ENCODE assay signal across 1 cellular context in genomic region chr14:64504897-64505771, GRCh38.
TF ChIP-seq lines count a peak whose summit lies in the region.

No MANE protein-coding gene starts in this region.

TF ChIP-seq in HepG2, 621 proteins besides CTCF, POLR2A, EP300 and RAD21 (continued from another document and continues in another):
- TF ChIP-seq ZNF513 (CRISPR knock-in tag; conservative IDR thresholded peaks at IDR 0.05) (no peak), ZNF280B (CRISPR knock-in tag; IDR thresholded peaks at IDR 0.05; ENCODE audit: borderline replicate concordance) (no peak), ZNF746 (CRISPR knock-in tag; IDR thresholded peaks at IDR 0.05) (no peak; the same call in 1 of the 2 replicates), MIER2 (CRISPR knock-in tag; IDR thresholded peaks at IDR 0.05) (no peak), ELF1 (CRISPR knock-in tag; IDR thresholded peaks at IDR 0.05) (no peak), ZIK1 (CRISPR knock-in tag; IDR thresholded peaks at IDR 0.05; ENCODE audit: borderline replicate concordance, low read depth) (no peak), ZNF317 (CRISPR knock-in tag; IDR thresholded peaks at IDR 0.05) (no peak), ZBTB42 (CRISPR knock-in tag; IDR thresholded peaks at IDR 0.05) (no peak), THAP7 (CRISPR knock-in tag; IDR thresholded peaks at IDR 0.05) (no peak), ZNF232 (CRISPR knock-in tag; IDR thresholded peaks at IDR 0.05; ENCODE audit: borderline replicate concordance) (0 out of 2 replicates have a peak, but pooled peaks have one; percentile 17), ETV5 (CRISPR knock-in tag; IDR thresholded peaks at IDR 0.05; ENCODE audit: borderline replicate concordance) (no peak), RBM22 (optimal IDR thresholded peaks at IDR 0.05; ENCODE audit: low read length) (no peak), ADNP (CRISPR knock-in tag; IDR thresholded peaks at IDR 0.05) (no peak), ZNF605 (CRISPR knock-in tag; IDR thresholded peaks at IDR 0.05) (no peak; the same call in 1 of the 2 replicates), ZNF282 (IDR thresholded peaks at IDR 0.05; ENCODE audit: partially characterized antibody) (no peak), ZC3H4 (CRISPR knock-in tag; IDR thresholded peaks at IDR 0.05; ENCODE audit: borderline replicate concordance) (no peak), TEAD3 (CRISPR knock-in tag; optimal IDR thresholded peaks at IDR 0.05; ENCODE audit: borderline replicate concordance) (no peak), ZNF343 (CRISPR knock-in tag; IDR thresholded peaks at IDR 0.05) (no peak), SRSF1 (optimal IDR thresholded peaks at IDR 0.05; ENCODE audit: low read depth, low read length) (no peak), SMAD1 (CRISPR knock-in tag; IDR thresholded peaks at IDR 0.05; ENCODE audit: borderline replicate concordance, low read depth) (no peak), ZNF138 (CRISPR knock-in tag; IDR thresholded peaks at IDR 0.05; ENCODE audit: low read depth) (0 out of 2 replicates have a peak, but pooled peaks have one; percentile 37), ZNF441 (CRISPR knock-in tag; IDR thresholded peaks at IDR 0.05; ENCODE audit: borderline replicate concordance) (peak; percentile 5; the same call in 1 of the 2 replicates), REXO4 (CRISPR knock-in tag; IDR thresholded peaks at IDR 0.05; ENCODE audit: borderline replicate concordance) (no peak), ISX (CRISPR knock-in tag; conservative IDR thresholded peaks at IDR 0.05) (no peak), EEA1 (CRISPR knock-in tag; IDR thresholded peaks at IDR 0.05; ENCODE audit: borderline replicate concordance) (no peak), ZNF205 (CRISPR knock-in tag; IDR thresholded peaks at IDR 0.05) (no peak), TFAP4 (IDR thresholded peaks at IDR 0.05; ENCODE audit: borderline replicate concordance, low read depth) (peak; percentile 41; the same call in 1 of the 2 replicates), ZNF326 (CRISPR knock-in tag; IDR thresholded peaks at IDR 0.05; ENCODE audit: borderline replicate concordance) (no peak), ZMAT3 (CRISPR knock-in tag; conservative IDR thresholded peaks at IDR 0.05) (no peak), TERF1 (CRISPR knock-in tag; IDR thresholded peaks at IDR 0.05) (no peak), SMYD3 (CRISPR knock-in tag; IDR thresholded peaks at IDR 0.05) (no peak), ZNF3 (CRISPR knock-in tag; IDR thresholded peaks at IDR 0.05) (no peak), TMF1 (CRISPR knock-in tag; IDR thresholded peaks at IDR 0.05; ENCODE audit: low read depth) (peak; percentile 35; the same call in 1 of the 2 replicates), ETV6 (CRISPR knock-in tag; conservative IDR thresholded peaks at IDR 0.05) (no peak), ZNF784 (CRISPR knock-in tag; IDR thresholded peaks at IDR 0.05; ENCODE audit: borderline replicate concordance) (0 out of 2 replicates have a peak, but pooled peaks have one; percentile 27), FOXA3 (CRISPR knock-in tag; IDR thresholded peaks at IDR 0.05) (no peak), NR2C2 (CRISPR knock-in tag; IDR thresholded peaks at IDR 0.05; ENCODE audit: borderline replicate concordance) (no peak), ZNF564 (CRISPR knock-in tag; IDR thresholded peaks at IDR 0.05) (no peak), XBP1 (CRISPR knock-in tag; IDR thresholded peaks at IDR 0.05) (no peak), ARID2 (CRISPR knock-in tag; IDR thresholded peaks at IDR 0.05; ENCODE audit: borderline replicate concordance) (no peak), NRL (CRISPR knock-in tag; IDR thresholded peaks at IDR 0.05; ENCODE audit: borderline replicate concordance) (no peak; the same call in 1 of the 2 replicates), EHMT2 (IDR thresholded peaks at IDR 0.05; ENCODE audit: borderline replicate concordance, low read depth, low read length) (no peak), DMTF1 (CRISPR knock-in tag; IDR thresholded peaks at IDR 0.05) (no peak), ARID4A (CRISPR knock-in tag; IDR thresholded peaks at IDR 0.05; ENCODE audit: borderline replicate concordance) (0 out of 2 replicates have a peak, but pooled peaks have one; percentile 4), ZBTB34 (CRISPR knock-in tag; IDR thresholded peaks at IDR 0.05) (no peak), GMEB2 (CRISPR knock-in tag; IDR thresholded peaks at IDR 0.05; ENCODE audit: low read depth) (no peak), MXD1 (CRISPR knock-in tag; IDR thresholded peaks at IDR 0.05) (no peak), ZNF761 (CRISPR knock-in tag; conservative IDR thresholded peaks at IDR 0.05) (no peak), ZBTB8A (CRISPR knock-in tag; IDR thresholded peaks at IDR 0.05; ENCODE audit: borderline replicate concordance, low read depth) (no peak), ZNF331 (CRISPR knock-in tag; IDR thresholded peaks at IDR 0.05) (no peak)
